8 cellular contexts compared by ENCODE assay signal in genomic region chr15:77910030-77910911, GRCh38.
DNase-seq lines count a peak whose midpoint lies in the region; ATAC-seq, FAIRE-seq and TF ChIP-seq lines count a peak whose summit lies in the region.
"Not testable (repeated sequence)": the region's sequence is repeated elsewhere in the genome, so short reads cannot be mapped to it uniquely, and the experiment has no call there.

No MANE protein-coding gene starts in this region.

- not testable (repeated sequence) for H3K9me1 ChIP-seq in K562 (ENCODE audit: control insufficient read depth, insufficient read depth, low read length)

- not testable (repeated sequence) for BruUV-seq in K562 (replicated peaks; lab: Mats Ljungman, UMichigan)

- not testable (repeated sequence) for H3K9me3 ChIP-seq in K562 (replicated peaks; ENCODE audit: control insufficient read depth, insufficient read depth, low read depth, low read length); neuron (ENCODE audit: low read length)

- TF ChIP-seq POLR2A in K562 (conservative IDR thresholded peaks at IDR 0.05), result not testable (repeated sequence)

- intact Hi-C loops in K562 (cut with micrococcal nuclease); left cardiac atrium (cut with DNase I): not testable (repeated sequence)

- peak; percentile 9 to 49; a peak in 2 of 4 replicates for TF ChIP-seq RAD21 in K562 (CRISPR knock-in tag; conservative IDR thresholded peaks at IDR 0.05 in 1 of 2, IDR thresholded peaks at IDR 0.05 in 1 of 2)

- TF ChIP-seq CTCF in K562 (IDR thresholded peaks at IDR 0.05 in 2 of 3, conservative IDR thresholded peaks at IDR 0.05 in 1 of 3; ENCODE audit: insufficient read depth in 2 of 3, low read depth in 1 of 3, low read length in 3 of 3), result peak; percentile 59 to 89 (median 75)

- H3K4me2 ChIP-seq in K562 (ENCODE audit: insufficient read depth, low read length), result peak overlapping the region; percentile 89

- ATAC-seq in K562 (peak; percentile 86), left cardiac atrium (peak; percentile 62 to 77)

- peaks cover 0 to 12% of the 10 kb centered on the region in 2 experiments; a peak in 3 of 5 replicates for H3K27me3 ChIP-seq in K562 (ENCODE audit: control insufficient read depth in 2 of 2, insufficient read depth in 2 of 2, low read length in 2 of 2)
- not testable (repeated sequence) for H3K27me3 ChIP-seq in neuron (ENCODE audit: insufficient read depth, low read length)

- not testable (repeated sequence) for H4K20me1 ChIP-seq in K562 (replicated peaks; ENCODE audit: control insufficient read depth, insufficient read depth, low read length)

- CTCF ChIA-PET in K562 (lab: Yijun Ruan, JAX; ENCODE audit: low intra/inter-chr PET ratio), result not testable (repeated sequence)

- DNase-seq in CMK (ENCODE audit: low read depth) (peak; percentile 43), HPDE6-E6E7 (ENCODE audit: extremely low spot score) (peak; percentile 33), NCI-H774 (lab: John Stamatoyannopoulos, UW) (peak; percentile 55), K562 (ENCODE audit: extremely low read depth in 1 of 4, low spot score in 3 of 4) (peak; percentile 49 to 84 (median 58)), left cardiac atrium (peak; percentile 85)
- peak; percentile 71 for DNase-seq in activated CD4-positive, CD25-positive, alpha-beta regulatory T cell treated with anti-CD3 and anti-CD28 coated beads, Interleukin-2, amount 50 U/mL, for 72 hours
- peak; percentile 66 for DNase-seq in stimulated activated CD8-positive, alpha-beta memory T cell treated with anti-CD3 and anti-CD28 coated beads, Interleukin-4, amount 100 ng/mL, for 24 hours (ENCODE audit: low read depth)

- FAIRE-seq in K562 (lab: Jason Lieb, UNC), result peak; percentile 71

- in situ Hi-C loops in K562 (cut with MboI), result not testable (repeated sequence)

- H3K79me2 ChIP-seq in K562 (ENCODE audit: control insufficient read depth, insufficient read depth, low read length), result not testable (repeated sequence)

- not testable (repeated sequence) for H3K36me3 ChIP-seq in K562 (ENCODE audit: control insufficient read depth, insufficient read depth, low read length); neuron (ENCODE audit: insufficient read depth, low read length)

- peak overlapping the region; percentile 61 to 92; a peak in 3 of 4 replicates for H3K9ac ChIP-seq in K562 (ENCODE audit: insufficient read depth in 1 of 2, low read depth in 2 of 2, low read length in 2 of 2)

- not testable (repeated sequence) for H3K27ac ChIP-seq in K562 (ENCODE audit: extremely low read depth, low read depth, low read length)

- H3K4me3 ChIP-seq in K562 (peak overlapping the region; percentile 42), neuron (ENCODE audit: low read length) (peak overlapping the region; percentile 42)

- H3K4me1 ChIP-seq in K562 (replicated peaks in 1 of 2; ENCODE audit: control insufficient read depth in 2 of 2, insufficient read depth in 2 of 2, low read length in 2 of 2), result peaks cover 2 to 22% of the 10 kb centered on the region in 2 experiments; a peak in 3 of 5 replicates
- not testable (repeated sequence) for H3K4me1 ChIP-seq in neuron (ENCODE audit: insufficient read depth, low read length)

- WGBS in K562 (ENCODE audit: insufficient coverage, low coverage, missing lambda C conversion rate), result 9% methylated on average over 11 of the region's 12 CpGs

- H2AFZ ChIP-seq in K562 (ENCODE audit: low read depth, low read length), result peak overlapping the region; percentile 93
- H2AFZ ChIP-seq in neuron (ENCODE audit: low read depth, low read length), result not testable (repeated sequence)

- POLR2A ChIA-PET in K562 (lab: Yijun Ruan, JAX), result interaction anchor here (1.0 kb wide), 1 partner anchor 18 kb away, joined by 3 read pairs; no protein-coding TSS in a partner anchor

- TF ChIP-seq EP300 in K562 (IDR thresholded peaks at IDR 0.05; ENCODE audit: low read length), result not testable (repeated sequence)

TF ChIP-seq in K562, 482 proteins besides CTCF, POLR2A, EP300 and RAD21:
- 0 out of 4 replicates have a peak, but pooled peaks of 1 of the 2 experiments have one; percentile 25 for TF ChIP-seq NRF1 (conservative IDR thresholded peaks at IDR 0.05 in 1 of 2, IDR thresholded peaks at IDR 0.05 in 1 of 2)
- TF ChIP-seq PHF8 (IDR thresholded peaks at IDR 0.05; ENCODE audit: borderline replicate concordance, low read length), result peak; percentile 25; the same call in 1 of the 2 replicates
- peak; percentile 30; the same call in 1 of the 2 replicates for TF ChIP-seq SMC3 (conservative IDR thresholded peaks at IDR 0.05; ENCODE audit: insufficient read depth, low read depth, low read length)
- peak in 1 of 2 experiments; percentile 38; a peak in 2 of 4 replicates for TF ChIP-seq MAZ (CRISPR knock-in tag; conservative IDR thresholded peaks at IDR 0.05 in 1 of 2, IDR thresholded peaks at IDR 0.05 in 1 of 2)
- TF ChIP-seq KLF16 (IDR thresholded peaks at IDR 0.05), result peak; percentile 27; the same call in 1 of the 2 replicates
- TF ChIP-seq ZNF740 (CRISPR knock-in tag; IDR thresholded peaks at IDR 0.05), result 0 out of 2 replicates have a peak, but pooled peaks have one; percentile 28
- peak in 1 of 2 experiments; percentile 39; a peak in 1 of 4 replicates for TF ChIP-seq ZNF740 (tag; IDR thresholded peaks at IDR 0.05)
- TF ChIP-seq CREM (IDR thresholded peaks at IDR 0.05; ENCODE audit: low read depth), result peak; percentile 15; the same call in 1 of the 2 replicates
- TF ChIP-seq TFAP4 (CRISPR knock-in tag; IDR thresholded peaks at IDR 0.05; ENCODE audit: borderline replicate concordance), result peak; percentile 85; the same call in 1 of the 2 replicates
- TF ChIP-seq YY1 (IDR thresholded peaks at IDR 0.05; ENCODE audit: borderline replicate concordance in 1 of 3, control insufficient read depth in 1 of 3, extremely low read depth in 1 of 3, insufficient read depth in 3 of 3, insufficient read length in 1 of 3, insufficient replicate concordance in 2 of 3, low read depth in 1 of 3, low read length in 2 of 3), result peak in 2 of 3 experiments; percentile 77 to 86
TF ChIP-seq in K562: peak in this region for 9; not testable (repeated sequence) for 473.

Comparison
In these comparisons a context has a peak if more than half of its experiments do, and no peak if none do; other contexts are left out.
1. DNase-seq: peak in every context shown above with its lines; median percentile 85 in left cardiac atrium; 71 in activated CD4-positive, CD25-positive, alpha-beta regulatory T cell treated with anti-CD3 and anti-CD28 coated beads, Interleukin-2, amount 50 U/mL, for 72 hours; 66 in stimulated activated CD8-positive, alpha-beta memory T cell treated with anti-CD3 and anti-CD28 coated beads, Interleukin-4, amount 100 ng/mL, for 24 hours; 58 in K562; 55 in NCI-H774; 43 in CMK; 33 in HPDE6-E6E7.